1 cellular context compared by ENCODE assay signal in the genomic region with DNA sequence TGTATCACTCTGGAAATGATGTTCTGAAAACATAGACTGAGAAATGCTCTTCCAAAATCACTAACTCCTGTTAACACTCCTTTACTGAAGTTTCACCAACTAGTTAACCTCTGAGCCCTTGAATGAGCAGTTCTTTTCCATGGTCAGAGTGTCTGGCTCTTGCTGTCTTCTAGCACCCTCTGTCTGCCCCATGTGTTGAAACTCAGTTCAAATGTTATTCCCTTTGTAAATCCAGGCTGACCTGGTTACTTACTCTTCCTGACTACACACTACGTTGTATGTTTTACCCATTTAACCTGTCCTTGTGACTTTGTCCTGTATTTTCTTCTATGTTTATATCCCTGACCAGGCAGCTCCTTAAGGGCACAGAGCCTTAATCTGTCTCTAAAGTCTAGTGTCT.
TF ChIP-seq lines count a peak whose summit lies in the region.

No MANE protein-coding gene starts in this region.

TF ChIP-seq in HEK293T, 16 proteins besides CTCF, POLR2A, EP300 and RAD21 (continued from another document):
- TF ChIP-seq CTBP1 (IDR thresholded peaks at IDR 0.05; ENCODE audit: borderline replicate concordance) (no peak), TARDBP (IDR thresholded peaks at IDR 0.05) (no peak), BHLHE40 (IDR thresholded peaks at IDR 0.05; ENCODE audit: borderline replicate concordance) (no peak), FOXM1 (IDR thresholded peaks at IDR 0.05; ENCODE audit: borderline replicate concordance) (no peak), ELF4 (IDR thresholded peaks at IDR 0.05) (no peak), L3MBTL2 (conservative IDR thresholded peaks at IDR 0.05) (no peak)
